Comparison of ENCODE assay signal across 24 cellular contexts in the genomic region with DNA sequence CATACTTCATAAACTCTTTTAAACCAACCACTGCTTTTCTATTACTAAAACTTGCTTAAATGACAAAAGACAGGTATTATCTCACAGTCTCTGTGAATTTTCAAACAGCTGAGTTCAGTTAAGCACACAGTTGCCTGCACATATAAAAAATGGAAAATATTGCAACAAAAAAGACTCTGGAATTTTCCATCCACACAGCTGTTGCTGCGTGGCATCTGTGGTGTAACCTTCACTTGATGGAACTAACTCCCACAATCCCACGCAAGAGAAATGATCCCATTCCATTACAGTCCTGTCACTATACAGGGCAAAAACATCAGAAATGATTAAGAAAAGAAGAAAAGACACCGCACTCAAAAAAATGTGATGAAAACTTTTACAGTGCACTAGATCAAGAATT.
"Had no signal": no experiment of that assay in that cellular context is flagged by ENCODE, and none has a peak within 500 bp of the region (broad histone marks: within the 10 kb centered on the region; RNA-seq: fewer than 3 reads in every experiment).

No MANE protein-coding gene starts in this region.

- H3K27ac ChIP-seq: breast epithelium had no signal

- H3K36me3 ChIP-seq: breast epithelium had no signal

- DNase-seq: activated CD4-positive, alpha-beta T cell treated with anti-CD3 and anti-CD28 coated beads for 48 hours; activated CD4-positive, alpha-beta T cell treated with anti-CD3 and anti-CD28 coated beads, Interleukin-2, amount 50 U/mL, for 4 hours; activated CD4-positive, CD25-positive, alpha-beta regulatory T cell treated with anti-CD3 and anti-CD28 coated beads, Interleukin-2, amount 50 U/mL, for 72 hours; activated CD8-positive, alpha-beta memory T cell treated with anti-CD3 and anti-CD28 coated beads, Interleukin-2, amount 50 U/mL, for 48 hours; activated CD8-positive, alpha-beta T cell treated with anti-CD3 and anti-CD28 coated beads, Interleukin-2, amount 10 ng/mL, durations not matched to agents 7 days and 5 days; activated effector memory CD4-positive, alpha-beta T cell treated with Interleukin-2 at 50 U/mL for 16 hours; activated naive CD4-positive, alpha-beta T cell; activated naive CD8-positive, alpha-beta T cell treated with anti-CD3 and anti-CD28 coated beads, Interleukin-2, amount 50 U/mL, for 24 hours; activated T-cell treated with anti-CD3 and anti-CD28 coated beads, Interleukin-2, amount 50 U/mL, for 1 hour; anterior cingulate cortex; caudate nucleus; KG1; NCI-H1105; NCI-H1436; NCI-H1694 treated with DMSO at 0.1 percent for 48 hours; NCI-H2081; NCI-H510A treated with DMSO at 0.1 percent for 48 hours; NCI-H69; PC-3; SIG-M5; T-helper 17 cell; T-helper 9 cell had no signal

- H3K4me3 ChIP-seq: breast epithelium had no signal

- H3K9me3 ChIP-seq: breast epithelium had no signal

- ATAC-seq: activated CD8-positive, alpha-beta T cell treated with anti-CD3 and anti-CD28 coated beads, Interleukin-2, amount 10 ng/mL, durations not matched to agents 7 days and 5 days; activated naive CD8-positive, alpha-beta T cell treated with anti-CD3 and anti-CD28 coated beads, Interleukin-2, amount 50 U/mL, for 24 hours; PC-3; T-helper 17 cell; WTC11 had no signal

- H3K4me1 ChIP-seq: breast epithelium had no signal
